In the genomic region with DNA sequence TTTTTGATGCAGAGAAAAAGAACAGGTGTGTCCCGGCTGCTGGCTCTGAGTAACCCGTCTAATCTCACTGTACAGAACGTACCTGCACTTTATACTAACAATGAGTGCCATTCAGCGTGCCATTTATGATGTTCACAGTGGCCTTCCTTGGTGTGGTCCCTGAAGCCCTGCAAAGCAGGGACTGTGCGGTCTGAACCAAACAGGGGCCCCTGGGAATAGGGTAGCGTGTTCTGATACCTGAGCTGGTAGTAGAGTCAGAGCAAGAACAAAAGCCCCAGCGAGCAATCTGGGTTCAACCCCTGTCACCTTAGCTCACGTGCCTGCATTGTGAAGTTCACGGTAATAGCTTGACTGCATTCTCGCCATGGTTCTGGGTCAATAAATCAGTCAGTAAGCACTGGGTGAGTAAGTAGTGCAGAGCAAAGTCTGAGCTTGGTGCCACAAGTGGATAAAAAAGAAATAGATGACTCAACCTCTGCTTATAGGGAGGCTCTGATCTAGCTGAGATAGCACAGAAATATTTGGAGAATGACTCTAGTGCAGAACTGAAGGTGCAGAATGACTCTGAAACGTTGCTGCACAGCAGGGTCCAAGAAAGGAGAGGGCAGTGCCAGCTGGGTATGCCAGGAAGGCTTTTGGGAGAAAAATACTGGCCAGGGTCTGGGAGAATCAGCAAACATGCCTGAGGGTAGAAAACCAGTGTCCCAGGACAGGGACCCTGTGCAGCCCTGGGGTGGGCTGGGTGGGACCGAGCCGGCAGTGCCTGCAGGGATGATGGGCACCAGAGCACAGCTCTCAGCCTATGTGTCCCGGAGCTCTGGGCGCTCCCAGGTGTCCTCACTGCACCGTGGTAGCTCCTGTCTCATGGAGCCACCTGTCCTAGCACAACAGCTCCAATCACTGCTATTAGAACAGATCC, we compare ENCODE assay signal across 1 cellular context.
A peak's percentile ranks its signal among the peaks of the same experiment; 100 is the strongest.
TF ChIP-seq lines count a peak whose summit lies in the region.

No MANE protein-coding gene starts in this region.

TF ChIP-seq in GM12878, 131 proteins besides CTCF, POLR2A, EP300 and RAD21 (continued from another document):
- TF ChIP-seq, protein P1, sequence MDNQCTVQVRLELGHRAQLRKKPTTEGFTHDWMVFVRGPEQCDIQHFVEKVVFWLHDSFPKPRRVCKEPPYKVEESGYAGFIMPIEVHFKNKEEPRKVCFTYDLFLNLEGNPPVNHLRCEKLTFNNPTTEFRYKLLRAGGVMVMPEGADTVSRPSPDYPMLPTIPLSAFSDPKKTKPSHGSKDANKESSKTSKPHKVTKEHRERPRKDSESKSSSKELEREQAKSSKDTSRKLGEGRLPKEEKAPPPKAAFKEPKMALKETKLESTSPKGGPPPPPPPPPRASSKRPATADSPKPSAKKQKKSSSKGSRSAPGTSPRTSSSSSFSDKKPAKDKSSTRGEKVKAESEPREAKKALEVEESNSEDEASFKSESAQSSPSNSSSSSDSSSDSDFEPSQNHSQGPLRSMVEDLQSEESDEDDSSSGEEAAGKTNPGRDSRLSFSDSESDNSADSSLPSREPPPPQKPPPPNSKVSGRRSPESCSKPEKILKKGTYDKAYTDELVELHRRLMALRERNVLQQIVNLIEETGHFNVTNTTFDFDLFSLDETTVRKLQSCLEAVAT (IDR thresholded peaks at IDR 0.05) = 0 out of 2 replicates have a peak, but pooled peaks have one; percentile 18
- no peak for TF ChIP-seq STAT3 (IDR thresholded peaks at IDR 0.05; ENCODE audit: low read depth, low read length)
- TF ChIP-seq ZNF622 (IDR thresholded peaks at IDR 0.05) = no peak
- 0 out of 2 replicates have a peak, but pooled peaks have one; percentile 19 for TF ChIP-seq IKZF1 (conservative IDR thresholded peaks at IDR 0.05)
- TF ChIP-seq ZNF217 (IDR thresholded peaks at IDR 0.05) = 0 out of 2 replicates have a peak, but pooled peaks have one; percentile 46
- TF ChIP-seq CREB1 (IDR thresholded peaks at IDR 0.05; ENCODE audit: low read depth) = no peak
- TF ChIP-seq MEF2A (IDR thresholded peaks at IDR 0.05; ENCODE audit: insufficient read depth, low read depth, low read length) = no peak
- TF ChIP-seq MEF2B (IDR thresholded peaks at IDR 0.05; ENCODE audit: partially characterized antibody, poor library complexity, severe bottlenecking) = peak; percentile 61
- no peak for TF ChIP-seq SMC3 (IDR thresholded peaks at IDR 0.05; ENCODE audit: borderline replicate concordance, low read length)
- TF ChIP-seq NR2C1 (IDR thresholded peaks at IDR 0.05) = peak; percentile 32; the same call in 1 of the 2 replicates
- peak; percentile 24; the same call in 1 of the 2 replicates for TF ChIP-seq DPF2 (IDR thresholded peaks at IDR 0.05)
- TF ChIP-seq NR2F1 (conservative IDR thresholded peaks at IDR 0.05) = peak; percentile 93
